ENCODE assay signal across 26 cellular contexts in the genomic region with DNA sequence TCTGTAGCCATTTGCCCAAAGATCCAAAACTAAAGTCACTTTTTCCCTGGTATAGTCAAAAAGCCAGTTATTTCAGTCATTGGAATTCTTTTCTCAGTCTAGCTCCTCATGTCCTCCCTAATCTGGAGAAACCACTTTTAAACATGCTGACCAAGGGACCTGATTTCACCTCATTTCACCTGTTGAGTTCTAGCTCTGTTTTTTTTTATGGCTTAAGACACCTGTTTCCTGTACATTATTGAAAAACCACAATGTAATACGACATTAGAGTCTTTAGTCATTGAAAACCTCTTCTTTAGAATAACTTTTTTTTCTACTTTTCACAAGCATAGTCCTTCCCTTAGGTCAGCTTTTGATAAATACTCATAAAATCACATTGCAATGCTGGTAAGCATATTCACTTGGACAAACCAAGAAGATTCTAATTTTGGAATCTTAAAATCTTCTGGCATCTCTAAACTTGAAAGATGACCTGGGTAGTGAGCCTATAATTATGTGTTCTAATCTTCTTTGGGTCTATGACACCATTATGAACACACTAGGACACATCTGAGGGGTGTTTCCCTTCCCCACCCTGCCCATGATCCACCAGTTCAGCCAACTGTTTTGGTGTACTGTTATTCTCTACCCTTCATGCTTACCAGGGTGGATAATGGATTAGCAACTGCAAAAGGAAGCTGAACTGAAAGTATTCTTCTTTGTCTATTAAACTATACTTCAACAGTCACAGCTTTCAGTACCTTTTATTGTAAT.
"Had no signal": no experiment of that assay in that cellular context is flagged by ENCODE, and none has a peak within 500 bp of the region (broad histone marks: within the 10 kb centered on the region; RNA-seq: fewer than 3 reads in every experiment).

No MANE protein-coding gene starts in this region.

- DNase-seq: activated CD4-positive, alpha-beta T cell treated with anti-CD3 and anti-CD28 coated beads, Interleukin-2, amount 50 U/mL, for 4 hours; activated CD8-positive, alpha-beta memory T cell treated with anti-CD3 and anti-CD28 coated beads for 24 hours; activated CD8-positive, alpha-beta memory T cell treated with anti-CD3 and anti-CD28 coated beads, Interleukin-2, amount 50 U/mL, for 4 hours; activated T-cell treated with anti-CD3 and anti-CD28 coated beads, Interleukin-2, amount 50 U/mL, for 24 hours; adrenal gland; brain microvascular endothelial cell; central memory CD4-positive, alpha-beta T cell; effector memory CD4-positive, alpha-beta T cell; foreskin melanocyte; glutamatergic neuron; immature natural killer cell; left lung; naive thymus-derived CD8-positive, alpha-beta T cell; posterior cingulate gyrus; sigmoid colon; spleen; stimulated activated CD4-positive, alpha-beta T cell treated with anti-CD3 and anti-CD28 coated beads, Interleukin-4, amount 100 ng/mL, for 1 hour; stimulated activated naive CD4-positive, alpha-beta T cell treated with Interleukin-2 at 50 U/mL for 16 hours had no signal

- H3K9ac ChIP-seq: neural progenitor cell had no signal

- H3K4me2 ChIP-seq: hepatocyte, neural progenitor cell had no signal

- H3K27ac ChIP-seq: adrenal gland, ascending aorta, brain microvascular endothelial cell, hepatocyte, left lung, neural progenitor cell, sigmoid colon, spleen, thoracic aorta, vagina had no signal

- H2AFZ ChIP-seq: hepatocyte, neural progenitor cell had no signal

- H3K27me3 ChIP-seq: adrenal gland, ascending aorta, brain microvascular endothelial cell, hepatocyte, left lung, neural progenitor cell, sigmoid colon, spleen, vagina had no signal

- H3K79me2 ChIP-seq: hepatocyte had no signal

- H3K4me1 ChIP-seq: adrenal gland, ascending aorta, left lung, sigmoid colon, spleen, vagina had no signal

- H3K36me3 ChIP-seq: adrenal gland, ascending aorta, brain microvascular endothelial cell, left lung, neural progenitor cell, sigmoid colon, spleen, thoracic aorta, vagina had no signal

- H3K4me3 ChIP-seq: adrenal gland, ascending aorta, hepatocyte, left lung, neural progenitor cell, sigmoid colon, spleen, thoracic aorta, vagina had no signal

- ATAC-seq: activated T-helper 17 cell treated with anti-CD3 and anti-CD28 coated beads, Interleukin-2, amount 50 U/mL, for 72 hours; esophagus mucosa; left lung; naive thymus-derived CD8-positive, alpha-beta T cell; WTC11 had no signal

- H3K9me3 ChIP-seq: adrenal gland, ascending aorta, left lung, sigmoid colon, spleen, thoracic aorta, vagina had no signal
